ENCODE assay signal across 8 cellular contexts in genomic region chr7:122885583-122886356, GRCh38. TPM values are rescaled to one million over a fixed set of nuclear protein-coding genes. Genes with fewer than 3 reads are reported as not detected.
DNase-seq lines count a peak whose midpoint lies in the region; ATAC-seq and TF ChIP-seq lines count a peak whose summit lies in the region.

No MANE protein-coding gene starts in this region.

- no peak overlapping the region for H3K27ac Mint-ChIP-seq in nephron progenitor cell

- peak overlapping the region; percentile 88 for H3K4me3 Mint-ChIP-seq in nephron progenitor cell

- H3K27me3 ChIP-seq in GM06990 (replicated peaks; ENCODE audit: control insufficient read depth, insufficient read depth, low read length) (no peaks in the 10 kb centered on the region; the same call in 1 of the 2 replicates), WERI-Rb-1 (ENCODE audit: insufficient read depth, low read depth, severe bottlenecking) (no peaks in the 10 kb centered on the region)

- H3K4me3 ChIP-seq in GM06990 (replicated peaks; ENCODE audit: low read depth, low read length) (peak overlapping the region; percentile 63), WERI-Rb-1 (ENCODE audit: low read depth, low read length) (peak overlapping the region; percentile 65), fibroblast of villous mesenchyme (ENCODE audit: low read depth, low read length) (peak overlapping the region; percentile 75)

- TF ChIP-seq CTCF in GM06990 (IDR thresholded peaks at IDR 0.05; ENCODE audit: insufficient read depth, low read length, poor library complexity, severe bottlenecking) (no peak), GM20000 (IDR thresholded peaks at IDR 0.05; ENCODE audit: extremely low read depth, missing control alignments) (no peak), WERI-Rb-1 (IDR thresholded peaks at IDR 0.05; ENCODE audit: low read depth, low read length) (0 out of 2 replicates have a peak, but pooled peaks have one; percentile 13), fibroblast of villous mesenchyme (IDR thresholded peaks at IDR 0.05; ENCODE audit: insufficient read depth, low read depth, low read length) (peak; percentile 12), nephron progenitor cell (IDR thresholded peaks at IDR 0.05) (no peak)

- peak overlapping the region; percentile 40 for H3K27ac ChIP-seq in WERI-Rb-1

- H3K36me3 ChIP-seq in GM06990 (ENCODE audit: control insufficient read depth, insufficient read depth, low read length) (no peaks in the 10 kb centered on the region), WERI-Rb-1 (no peaks in the 10 kb centered on the region)

- ATAC-seq in HG03558 (IDR thresholded peaks at IDR 0.05; ENCODE audit: extremely low read depth, unreplicated experiment) = peak; percentile 18

- no peaks in the 10 kb centered on the region for H3K9me3 Mint-ChIP-seq in nephron progenitor cell

- DNase-seq in GM06990 (ENCODE audit: extremely low read depth, insufficient read length) (peak; percentile 11), GM20000 (ENCODE audit: low spot score) (peak; percentile 43), WERI-Rb-1 (peak; percentile 57), fibroblast of villous mesenchyme (ENCODE audit: low read depth) (peak; percentile 34), nephron progenitor cell (peak; percentile 59), erythroblast (lab: John Stamatoyannopoulos, UW) (no peak)
- no peak for DNase-seq in activated effector memory CD4-positive, alpha-beta T cell treated with anti-CD3 and anti-CD28 coated beads, Interleukin-2, amount 50 U/mL, for 16 hours

- no peak for TF ChIP-seq POLR2A in erythroblast (IDR thresholded peaks at IDR 0.05; ENCODE audit: low read length)

- H3K9me3 ChIP-seq in WERI-Rb-1 (ENCODE audit: severe bottlenecking) = no peaks in the 10 kb centered on the region

- H3K36me3 Mint-ChIP-seq in nephron progenitor cell (ENCODE audit: low read depth) = no peaks in the 10 kb centered on the region

- H3K27me3 Mint-ChIP-seq in nephron progenitor cell (ENCODE audit: low read depth, poor library complexity) = peaks cover 74% of the 10 kb centered on the region

- peaks cover 18% of the 10 kb centered on the region for H3K4me1 Mint-ChIP-seq in nephron progenitor cell

RNA-seq across cellular contexts. Expression of gene CADPS2, which starts 0.5 kb away (rescaled TPM):
- 13.9 and 27.2 TPM in 2 replicates for total RNA-seq in fibroblast of villous mesenchyme

Comparison
In these comparisons a context has a peak if more than half of its experiments do, and no peak if none do; other contexts are left out.
1. DNase-seq: peak in GM06990 (single experiment), GM20000 (single experiment), WERI-Rb-1 (single experiment), fibroblast of villous mesenchyme (single experiment) and nephron progenitor cell (single experiment); none in erythroblast (0 of 2) and activated effector memory CD4-positive, alpha-beta T cell treated with anti-CD3 and anti-CD28 coated beads, Interleukin-2, amount 50 U/mL, for 16 hours (single experiment).
2. CTCF ChIP-seq: peak in WERI-Rb-1 (single experiment) and fibroblast of villous mesenchyme (single experiment); none in GM06990 (single experiment), GM20000 (single experiment) and nephron progenitor cell (single experiment).
3. Peak in every context shown above with its lines, with median percentiles within 50 percentile points of each other: H3K4me3 ChIP-seq.